In genomic region chr11:74490945-74491344, GRCh38 we compare ENCODE assay signal across 31 cellular contexts. TPM values are rescaled to one million over a fixed set of nuclear protein-coding genes. Genes with fewer than 3 reads are reported as not detected.
"Had no signal": no experiment of that assay in that cellular context is flagged by ENCODE, and none has a peak within 500 bp of the region (broad histone marks: within the 10 kb centered on the region; RNA-seq: fewer than 3 reads in every experiment).

No MANE protein-coding gene starts in this region.

- DNase-seq: activated CD4-positive, alpha-beta memory T cell treated with anti-CD3 and anti-CD28 coated beads, Interleukin-2, amount 10 ng/mL, durations not matched to agents 7 days and 5 days; activated CD4-positive, alpha-beta T cell treated with anti-CD3 and anti-CD28 coated beads for 1 hour; activated CD4-positive, alpha-beta T cell treated with anti-CD3 and anti-CD28 coated beads, Interleukin-2, amount 10 ng/mL, durations not matched to agents 7 days and 5 days; activated CD8-positive, alpha-beta memory T cell treated with anti-CD3 and anti-CD28 coated beads, Interleukin-2, amount 10 ng/mL, durations not matched to agents 7 days and 5 days; activated effector memory CD4-positive, alpha-beta T cell treated with Interleukin-2 at 50 U/mL for 16 hours; activated naive CD4-positive, alpha-beta T cell treated with Interleukin-2 at 50 U/mL for 16 hours; activated naive CD8-positive, alpha-beta T cell treated with anti-CD3 and anti-CD28 coated beads, Interleukin-2, amount 10 ng/mL, durations not matched to agents 7 days and 5 days; activated T-cell treated with anti-CD3 and anti-CD28 coated beads for 4 hours; activated T-cell treated with anti-CD3 and anti-CD28 coated beads, Interleukin-2, amount 50 U/mL, for 72 hours; brain microvascular endothelial cell; dorsolateral prefrontal cortex; effector memory CD4-positive, alpha-beta T cell; erythroblast; gastrocnemius medialis; glutamatergic neuron; left ventricle myocardium inferior; nephron progenitor cell; ovary; sigmoid colon; small intestine; stimulated activated CD4-positive, alpha-beta T cell treated with anti-CD3 and anti-CD28 coated beads, Interleukin-4, amount 100 ng/mL, for 4 hours; stimulated activated CD8-positive, alpha-beta memory T cell treated with anti-CD3 and anti-CD28 coated beads, Interleukin-4, amount 100 ng/mL, for 48 hours; stimulated activated naive B cell treated with anti-CD40 and anti-IgM and Interleukin-4, amounts not matched to agents 10 μg/mL and 1 μg/mL and 100 μg/mL, for 72 hours; stomach; T-helper 17 cell; T1000; thyroid gland; upper lobe of right lung had no signal

- H3K36me3 Mint-ChIP-seq: activated CD8-positive, alpha-beta memory T cell treated with anti-CD3 and anti-CD28 coated beads, Interleukin-2, amount 10 ng/mL, durations not matched to agents 7 days and 5 days had no signal

- H3K27me3 Mint-ChIP-seq: activated CD4-positive, alpha-beta memory T cell treated with anti-CD3 and anti-CD28 coated beads, Interleukin-2, amount 10 ng/mL, durations not matched to agents 7 days and 5 days; activated CD4-positive, alpha-beta T cell treated with anti-CD3 and anti-CD28 coated beads, Interleukin-2, amount 10 ng/mL, durations not matched to agents 7 days and 5 days; activated CD8-positive, alpha-beta memory T cell treated with anti-CD3 and anti-CD28 coated beads, Interleukin-2, amount 10 ng/mL, durations not matched to agents 7 days and 5 days; activated naive CD8-positive, alpha-beta T cell treated with anti-CD3 and anti-CD28 coated beads, Interleukin-2, amount 10 ng/mL, durations not matched to agents 7 days and 5 days; stimulated activated naive B cell treated with anti-CD40 and anti-IgM and Interleukin-4, amounts not matched to agents 10 μg/mL and 1 μg/mL and 100 μg/mL, for 72 hours; T-helper 17 cell had no signal

- H3K4me3 ChIP-seq: ascending aorta, coronary artery, dorsolateral prefrontal cortex, gastrocnemius medialis, left ventricle myocardium inferior, ovary, prostate gland, sigmoid colon, stomach, thyroid gland, upper lobe of right lung had no signal

- H3K4me3 Mint-ChIP-seq: activated naive CD8-positive, alpha-beta T cell treated with anti-CD3 and anti-CD28 coated beads, Interleukin-2, amount 10 ng/mL, durations not matched to agents 7 days and 5 days had no signal

- H3K27ac Mint-ChIP-seq: activated CD4-positive, alpha-beta memory T cell treated with anti-CD3 and anti-CD28 coated beads, Interleukin-2, amount 10 ng/mL, durations not matched to agents 7 days and 5 days; activated CD8-positive, alpha-beta memory T cell treated with anti-CD3 and anti-CD28 coated beads, Interleukin-2, amount 10 ng/mL, durations not matched to agents 7 days and 5 days; activated naive CD8-positive, alpha-beta T cell treated with anti-CD3 and anti-CD28 coated beads, Interleukin-2, amount 10 ng/mL, durations not matched to agents 7 days and 5 days; activated T-cell treated with anti-CD3 and anti-CD28 coated beads, Interleukin-2, amount 50 U/mL, for 72 hours; nephron progenitor cell; T-helper 17 cell had no signal

- H3K9me3 Mint-ChIP-seq: activated CD4-positive, alpha-beta memory T cell treated with anti-CD3 and anti-CD28 coated beads, Interleukin-2, amount 10 ng/mL, durations not matched to agents 7 days and 5 days; activated CD4-positive, alpha-beta T cell treated with anti-CD3 and anti-CD28 coated beads, Interleukin-2, amount 10 ng/mL, durations not matched to agents 7 days and 5 days; activated naive CD8-positive, alpha-beta T cell treated with anti-CD3 and anti-CD28 coated beads, Interleukin-2, amount 10 ng/mL, durations not matched to agents 7 days and 5 days; activated T-cell treated with anti-CD3 and anti-CD28 coated beads, Interleukin-2, amount 50 U/mL, for 72 hours; stimulated activated naive B cell treated with anti-CD40 and anti-IgM and Interleukin-4, amounts not matched to agents 10 μg/mL and 1 μg/mL and 100 μg/mL, for 72 hours had no signal

- ATAC-seq: activated CD8-positive, alpha-beta memory T cell treated with anti-CD3 and anti-CD28 coated beads, Interleukin-2, amount 10 ng/mL, durations not matched to agents 7 days and 5 days; activated T-cell treated with anti-CD3 and anti-CD28 coated beads, Interleukin-2, amount 50 U/mL, for 72 hours; gastrocnemius medialis; stimulated activated naive B cell treated with anti-CD40 and anti-IgM and Interleukin-4, amounts not matched to agents 10 μg/mL and 1 μg/mL and 100 μg/mL, for 72 hours; T-helper 17 cell; upper lobe of right lung had no signal

RNA-seq across cellular contexts. Expression of gene LIPT2, which starts 2.6 kb away (rescaled TPM):
- total RNA-seq: ascending aorta had no signal

RNA-seq across cellular contexts. Expression of gene KCNE3, which starts 23.6 kb away (rescaled TPM):
- total RNA-seq: activated CD4-positive, alpha-beta memory T cell treated with anti-CD3 and anti-CD28 coated beads, Interleukin-2, amount 10 ng/mL, durations not matched to agents 7 days and 5 days; activated CD4-positive, alpha-beta T cell treated with anti-CD3 and anti-CD28 coated beads, Interleukin-2, amount 10 ng/mL, durations not matched to agents 7 days and 5 days; activated T-cell treated with anti-CD3 and anti-CD28 coated beads, Interleukin-2, amount 50 U/mL, for 72 hours; ascending aorta had no signal
